1 cellular context compared by ENCODE assay signal in the genomic region with DNA sequence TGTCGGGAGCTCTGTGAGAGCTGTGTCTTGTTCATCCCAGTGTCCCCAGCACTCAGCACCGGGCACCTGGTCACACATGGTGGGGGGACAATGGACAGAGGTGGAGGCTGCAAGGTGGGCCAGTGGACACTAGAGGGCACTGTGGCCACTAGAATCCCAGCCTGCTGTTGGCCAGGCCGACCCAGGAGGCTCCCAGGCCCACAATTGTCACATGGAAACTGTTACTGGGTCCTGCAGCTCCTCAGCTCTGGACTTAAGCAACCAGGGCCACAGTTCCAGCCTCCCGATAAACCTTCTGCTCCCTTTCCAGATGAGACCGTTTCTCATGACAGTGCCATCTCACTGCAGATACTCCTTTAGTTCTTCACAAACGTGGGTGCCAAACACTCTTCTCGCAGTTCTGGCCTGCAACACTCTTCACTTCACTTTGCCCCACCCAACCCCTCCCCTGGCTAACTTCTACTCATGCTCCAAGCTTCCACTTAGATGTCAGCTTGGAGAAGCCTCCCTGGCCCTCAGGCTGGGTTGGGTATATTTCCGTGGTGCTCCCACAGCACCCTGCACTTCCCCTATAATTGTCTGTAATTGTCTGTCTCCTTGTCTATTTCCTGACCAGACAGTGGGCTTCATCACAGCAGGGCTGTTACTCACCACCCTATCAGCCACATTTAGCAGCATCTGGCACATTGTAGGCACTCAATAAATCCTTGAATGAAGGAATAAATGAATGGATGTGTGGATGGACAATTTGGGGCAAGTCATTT.
TF ChIP-seq lines count a peak whose summit lies in the region.

No MANE protein-coding gene starts in this region.

TF ChIP-seq in HEK293, 187 proteins besides CTCF, POLR2A, EP300 and RAD21 (continued from another document):
- TF ChIP-seq ZNF133 (tag by site-specific recombination; IDR thresholded peaks at IDR 0.05) (no peak), ZNF248 (tag by site-specific recombination; IDR thresholded peaks at IDR 0.05) (no peak), ZNF596 (tag by site-specific recombination; IDR thresholded peaks at IDR 0.05) (no peak), ZNF501 (tag by site-specific recombination; IDR thresholded peaks at IDR 0.05) (no peak), ZNF423 (tag by site-specific recombination; IDR thresholded peaks at IDR 0.05) (no peak), ZNF623 (tag by site-specific recombination; IDR thresholded peaks at IDR 0.05) (no peak), ZNF394 (tag by site-specific recombination; IDR thresholded peaks at IDR 0.05; ENCODE audit: borderline replicate concordance) (no peak)
- TF ChIP-seq, protein P1, sequence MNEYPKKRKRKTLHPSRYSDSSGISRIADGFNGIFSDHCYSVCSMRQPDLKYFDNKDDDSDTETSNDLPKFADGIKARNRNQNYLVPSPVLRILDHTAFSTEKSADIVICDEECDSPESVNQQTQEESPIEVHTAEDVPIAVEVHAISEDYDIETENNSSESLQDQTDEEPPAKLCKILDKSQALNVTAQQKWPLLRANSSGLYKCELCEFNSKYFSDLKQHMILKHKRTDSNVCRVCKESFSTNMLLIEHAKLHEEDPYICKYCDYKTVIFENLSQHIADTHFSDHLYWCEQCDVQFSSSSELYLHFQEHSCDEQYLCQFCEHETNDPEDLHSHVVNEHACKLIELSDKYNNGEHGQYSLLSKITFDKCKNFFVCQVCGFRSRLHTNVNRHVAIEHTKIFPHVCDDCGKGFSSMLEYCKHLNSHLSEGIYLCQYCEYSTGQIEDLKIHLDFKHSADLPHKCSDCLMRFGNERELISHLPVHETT (tag by site-specific recombination; IDR thresholded peaks at IDR 0.05): no peak
